Comparison of ENCODE assay signal across 1 cellular context in genomic region chr9:74887041-74887980, GRCh38.
A peak's percentile ranks its signal among the peaks of the same experiment; 100 is the strongest.
TF ChIP-seq lines count a peak whose summit lies in the region.

TRPM6 (minus strand) TSS chr9:74887921; CDS start chr9:74887856, 65 bp downstream.

TF ChIP-seq in WTC11, 78 proteins besides CTCF, POLR2A, EP300 and RAD21 (continued from another document):
- TF ChIP-seq MAX (CRISPR knock-in tag; IDR thresholded peaks at IDR 0.05) (peak; percentile 53; the same call in 1 of the 2 replicates), HMGXB4 (CRISPR knock-in tag; IDR thresholded peaks at IDR 0.05) (peak; percentile 75; the same call in 1 of the 2 replicates), FOXK1 (CRISPR knock-in tag; IDR thresholded peaks at IDR 0.05) (0 out of 2 replicates have a peak, but pooled peaks have one; percentile 52), ETV6 (CRISPR knock-in tag; IDR thresholded peaks at IDR 0.05) (0 out of 2 replicates have a peak, but pooled peaks have one; percentile 14), PRDM15 (CRISPR knock-in tag; IDR thresholded peaks at IDR 0.05) (0 out of 2 replicates have a peak, but pooled peaks have one; percentile 6)
